Comparison of ENCODE assay signal across 8 cellular contexts in the genomic region with DNA sequence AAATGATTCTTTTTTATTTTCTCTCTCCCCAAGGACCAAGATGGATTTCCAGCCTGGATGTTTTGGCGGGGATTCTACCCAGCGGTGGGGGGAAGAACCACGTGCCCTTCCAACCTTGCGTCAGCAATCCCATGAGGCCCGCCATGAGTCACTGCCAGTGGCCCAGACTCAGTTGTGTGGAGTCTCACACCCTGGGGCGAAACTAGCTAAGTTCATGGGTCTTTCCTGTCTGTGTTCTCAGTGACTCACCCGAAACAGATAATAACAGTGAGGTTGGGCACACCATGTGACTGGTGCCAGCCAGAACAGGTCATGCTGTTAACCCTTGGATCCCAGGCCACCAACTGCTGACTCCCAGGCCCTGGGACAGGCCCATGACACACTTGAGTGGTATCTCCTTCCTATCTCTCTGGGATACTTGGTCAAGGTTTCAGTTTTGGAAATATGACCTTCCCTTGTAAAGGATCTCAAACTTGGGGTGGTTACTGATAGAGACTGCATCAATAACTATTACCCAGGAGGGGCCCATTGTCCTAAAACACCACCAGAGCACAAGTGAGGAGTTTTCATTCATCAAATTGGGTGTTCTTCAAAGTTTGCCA.
A peak's percentile ranks its signal among the peaks of the same experiment; 100 is the strongest.
DNase-seq lines count a peak whose midpoint lies in the region; ATAC-seq and TF ChIP-seq lines count a peak whose summit lies in the region.

No MANE protein-coding gene starts in this region.

- H3K4me2 ChIP-seq in SU-DHL-6 (ENCODE audit: low read depth, low read length, poor library complexity, severe bottlenecking), result no peak overlapping the region

- H3K9me3 ChIP-seq in SU-DHL-6 (ENCODE audit: insufficient read depth, low read length) (no peaks in the 10 kb centered on the region), lung (ENCODE audit: control insufficient read depth in 2 of 2, insufficient read depth in 1 of 2, low read length in 1 of 2) (no peaks in the 10 kb centered on the region)

- H3K4me1 ChIP-seq in lung (ENCODE audit: control insufficient read depth in 2 of 2, insufficient read depth in 2 of 2, low read length in 2 of 2), result peaks cover 0 to 2% of the 10 kb centered on the region in 2 donors

- peak; percentile 65 for ATAC-seq in GM18519 (IDR thresholded peaks at IDR 0.05; ENCODE audit: low FRiP score, unreplicated experiment)
- peak; percentile 93 for ATAC-seq in HG02943 (IDR thresholded peaks at IDR 0.05; ENCODE audit: low read depth, unreplicated experiment)
- peak; percentile 100 for ATAC-seq in activated naive CD8-positive, alpha-beta T cell treated with anti-CD3 and anti-CD28 coated beads, Interleukin-2, amount 50 U/mL, for 24 hours
- ATAC-seq in lung (ENCODE audit: insufficient read depth, low FRiP score), result peak; percentile 55
- ATAC-seq in stimulated activated naive CD8-positive, alpha-beta T cell treated with anti-CD3 and anti-CD28 coated beads, Interleukin-15, Interleukin-2, amounts not matched to agents 100 U/mL and 50 U/mL, for 24 hours, result peak; percentile 99

- H3K4me3 ChIP-seq in SU-DHL-6 (ENCODE audit: insufficient read depth, low read length, poor library complexity, severe bottlenecking), result no peak overlapping the region
- H3K4me3 ChIP-seq in lung, result no peak overlapping the region

- no peaks in the 10 kb centered on the region for H3F3A ChIP-seq in SU-DHL-6 (ENCODE audit: insufficient read depth)

- no peak overlapping the region for H3K9ac ChIP-seq in SU-DHL-6 (ENCODE audit: low read length)

- peak overlapping the region; percentile 15 for H3K4me3 Mint-ChIP-seq in activated naive CD8-positive, alpha-beta T cell treated with anti-CD3 and anti-CD28 coated beads, Interleukin-2, amount 50 U/mL, for 24 hours

- H3K79me2 ChIP-seq in SU-DHL-6 (ENCODE audit: insufficient read depth, low read length), result no peaks in the 10 kb centered on the region

- H3K27ac Mint-ChIP-seq in activated naive CD8-positive, alpha-beta T cell treated with anti-CD3 and anti-CD28 coated beads, Interleukin-2, amount 50 U/mL, for 24 hours, result peak overlapping the region; percentile 94

- WGBS in lung, 2 donors, result 64 to 82% methylated on average over 7 of the region's 7 CpGs

- H3K9me2 ChIP-seq in SU-DHL-6 (replicated peaks; ENCODE audit: insufficient read depth, low read length), result no peaks in the 10 kb centered on the region

- no peaks in the 10 kb centered on the region for H3K36me3 ChIP-seq in SU-DHL-6 (ENCODE audit: low read length)
- no peaks in the 10 kb centered on the region for H3K36me3 ChIP-seq in lung (ENCODE audit: control insufficient read depth in 2 of 2, insufficient read depth in 2 of 2, low read length in 2 of 2)

- DNase-seq in activated naive CD8-positive, alpha-beta T cell treated with anti-CD3 and anti-CD28 coated beads, Interleukin-2, amount 50 U/mL, for 24 hours, result peak; percentile 81
- DNase-seq in lung (ENCODE audit: low spot score) (no peak), inferior parietal cortex (ENCODE audit: extremely low spot score) (no peak), amygdala (lab: John Stamatoyannopoulos, UW) (no peak)
- DNase-seq in stimulated activated naive CD8-positive, alpha-beta T cell treated with anti-CD3 and anti-CD28 coated beads, Interleukin-15, Interleukin-2, amounts not matched to agents 100 U/mL and 50 U/mL, for 24 hours, result peak; percentile 84

- H4K20me1 ChIP-seq in SU-DHL-6 (ENCODE audit: low read depth, low read length), result no peaks in the 10 kb centered on the region

- H3K27me3 Mint-ChIP-seq in activated naive CD8-positive, alpha-beta T cell treated with anti-CD3 and anti-CD28 coated beads, Interleukin-2, amount 50 U/mL, for 24 hours, result peaks cover 6% of the 10 kb centered on the region

- H3K27me3 ChIP-seq in SU-DHL-6 (ENCODE audit: low read length), result no peaks in the 10 kb centered on the region
- no peaks in the 10 kb centered on the region for H3K27me3 ChIP-seq in lung (ENCODE audit: control insufficient read depth, insufficient read depth)

- no peaks in the 10 kb centered on the region for H3K36me3 Mint-ChIP-seq in activated naive CD8-positive, alpha-beta T cell treated with anti-CD3 and anti-CD28 coated beads, Interleukin-2, amount 50 U/mL, for 24 hours (ENCODE audit: low read depth)

- H2AFZ ChIP-seq in SU-DHL-6 (ENCODE audit: low read depth, low read length, severe bottlenecking), result peak overlapping the region; percentile 13

- H3K27ac ChIP-seq in SU-DHL-6 (ENCODE audit: low read depth, low read length) (no peak overlapping the region), lung (ENCODE audit: low read depth in 1 of 2, low read length in 1 of 2) (peak overlapping the region in 1 of 2 donors; percentile 39)

- H3K4me1 Mint-ChIP-seq in activated naive CD8-positive, alpha-beta T cell treated with anti-CD3 and anti-CD28 coated beads, Interleukin-2, amount 50 U/mL, for 24 hours, result peaks cover 45% of the 10 kb centered on the region

- TF ChIP-seq CTCF in SU-DHL-6 (IDR thresholded peaks at IDR 0.05; ENCODE audit: insufficient read depth, low read length, poor library complexity, severe bottlenecking) (no peak), lung (IDR thresholded peaks at IDR 0.05; ENCODE audit: control extremely low read depth, extremely low read depth) (no peak)

- H3K9me3 Mint-ChIP-seq in activated naive CD8-positive, alpha-beta T cell treated with anti-CD3 and anti-CD28 coated beads, Interleukin-2, amount 50 U/mL, for 24 hours, result peaks cover 3% of the 10 kb centered on the region

Comparison
In these comparisons a context has a peak if more than half of its experiments do, and no peak if none do; other contexts are left out.
1. DNase-seq: peak in activated naive CD8-positive, alpha-beta T cell treated with anti-CD3 and anti-CD28 coated beads, Interleukin-2, amount 50 U/mL, for 24 hours (single experiment) and stimulated activated naive CD8-positive, alpha-beta T cell treated with anti-CD3 and anti-CD28 coated beads, Interleukin-15, Interleukin-2, amounts not matched to agents 100 U/mL and 50 U/mL, for 24 hours (single experiment); none in lung (single experiment), inferior parietal cortex (single experiment) and amygdala (0 of 56).
2. Peak in every context shown above with its lines, with median percentiles within 50 percentile points of each other: ATAC-seq.